10 cellular contexts compared by ENCODE assay signal in genomic region chr6:32945106-32945761, GRCh38. TPM values are rescaled to one million over a fixed set of nuclear protein-coding genes. Genes with fewer than 3 reads are reported as not detected.
DNase-seq lines count a peak whose midpoint lies in the region; ATAC-seq and TF ChIP-seq lines count a peak whose summit lies in the region.
"Had no signal": no experiment of that assay in that cellular context is flagged by ENCODE, and none has a peak within 500 bp of the region (broad histone marks: within the 10 kb centered on the region; RNA-seq: fewer than 3 reads in every experiment).

No MANE protein-coding gene starts in this region.

- peak; percentile 46 for DNase-seq in activated T-cell treated with anti-CD3 and anti-CD28 coated beads, Interleukin-2, amount 50 U/mL, for 4 hours
- no peak for DNase-seq in activated T-cell treated with anti-CD3 and anti-CD28 coated beads for 4 hours
- DNase-seq in T-helper 2 cell treated with Interferon-gamma antibody and Interleukin-4, amounts not matched to agents 5 μg/mL and 100 μg/mL, for 36 hours (ENCODE audit: low spot score): no peak
- DNase-seq in immature natural killer cell: peak; percentile 32 to 47 (median 38)
- DNase-seq in thoracic aorta (ENCODE audit: low spot score): no peak
- DNase-seq in HAP-1 (ENCODE audit: low spot score in 2 of 2): no peak
- no peak for DNase-seq in Ammon's horn (ENCODE audit: low spot score)
- no peak for DNase-seq in D341Med (ENCODE audit: low spot score)
- DNase-seq: NCI-H187 treated with DMSO at 0.1 percent for 48 hours had no signal

- H3K27me3 ChIP-seq in thoracic aorta (replicated peaks; ENCODE audit: insufficient read depth): no peaks in the 10 kb centered on the region
- H3K27me3 ChIP-seq in HAP-1 (ENCODE audit: low read depth): peaks cover 11% of the 10 kb centered on the region

- peaks cover 0 to 4% of the 10 kb centered on the region in 2 donors for H3K4me1 ChIP-seq in thoracic aorta (ENCODE audit: control insufficient read depth in 1 of 2, low read depth in 2 of 2)
- H3K4me1 ChIP-seq in HAP-1: no peaks in the 10 kb centered on the region

- no peak for ATAC-seq in activated T-cell treated with anti-CD3 and anti-CD28 coated beads, Interleukin-2, amount 50 U/mL, for 4 hours
- ATAC-seq in thoracic aorta (ENCODE audit: insufficient number of reproducible peaks, low FRiP score, low read depth): no peak

- no peak for TF ChIP-seq CTCF in thoracic aorta (IDR thresholded peaks at IDR 0.05)

- in situ Hi-C loops in HAP-1 (cut with MboI; ENCODE audit: low sequenced_read_pairs): no loop called here

- no peaks in the 10 kb centered on the region for H3K27me3 Mint-ChIP-seq in activated T-cell treated with anti-CD3 and anti-CD28 coated beads, Interleukin-2, amount 50 U/mL, for 4 hours (ENCODE audit: low read depth)
- no peaks in the 10 kb centered on the region for H3K27me3 Mint-ChIP-seq in T-helper 2 cell treated with Interferon-gamma antibody and Interleukin-4, amounts not matched to agents 5 μg/mL and 100 μg/mL, for 36 hours (ENCODE audit: low read depth)
- H3K27me3 Mint-ChIP-seq in immature natural killer cell (ENCODE audit: low read depth in 3 of 3): peaks cover 0 to 8% (median 2%) of the 10 kb centered on the region in 3 donors

- H3K27ac Mint-ChIP-seq in T-helper 2 cell treated with Interferon-gamma antibody and Interleukin-4, amounts not matched to agents 5 μg/mL and 100 μg/mL, for 36 hours: peak overlapping the region; percentile 97
- H3K27ac Mint-ChIP-seq in immature natural killer cell: peak overlapping the region; percentile 91 to 98 (median 96)

- H3K36me3 ChIP-seq in thoracic aorta (no peaks in the 10 kb centered on the region), HAP-1 (replicated peaks) (no peaks in the 10 kb centered on the region)

- no peaks in the 10 kb centered on the region for H3K36me3 Mint-ChIP-seq in activated T-cell treated with anti-CD3 and anti-CD28 coated beads, Interleukin-2, amount 50 U/mL, for 4 hours (ENCODE audit: insufficient read depth)
- H3K36me3 Mint-ChIP-seq in T-helper 2 cell treated with Interferon-gamma antibody and Interleukin-4, amounts not matched to agents 5 μg/mL and 100 μg/mL, for 36 hours (ENCODE audit: low read depth): peaks cover 14% of the 10 kb centered on the region
- H3K36me3 Mint-ChIP-seq in immature natural killer cell: no peaks in the 10 kb centered on the region

- H3K27ac ChIP-seq in thoracic aorta: peak overlapping the region; percentile 5 to 28

- H3K4me1 Mint-ChIP-seq in activated T-cell treated with anti-CD3 and anti-CD28 coated beads, Interleukin-2, amount 50 U/mL, for 4 hours (ENCODE audit: low read depth): peaks cover 79% of the 10 kb centered on the region
- peaks cover 59% of the 10 kb centered on the region for H3K4me1 Mint-ChIP-seq in T-helper 2 cell treated with Interferon-gamma antibody and Interleukin-4, amounts not matched to agents 5 μg/mL and 100 μg/mL, for 36 hours (ENCODE audit: low read depth)
- H3K4me1 Mint-ChIP-seq in immature natural killer cell: peaks cover 61% of the 10 kb centered on the region in 2 donors

- H3K4me3 ChIP-seq in thoracic aorta (no peak overlapping the region), HAP-1 (no peak overlapping the region)

- peak overlapping the region; percentile 5 for H3K4me3 Mint-ChIP-seq in activated T-cell treated with anti-CD3 and anti-CD28 coated beads, Interleukin-2, amount 50 U/mL, for 4 hours
- H3K4me3 Mint-ChIP-seq in T-helper 2 cell treated with Interferon-gamma antibody and Interleukin-4, amounts not matched to agents 5 μg/mL and 100 μg/mL, for 36 hours: no peak overlapping the region
- H3K4me3 Mint-ChIP-seq in immature natural killer cell: peak overlapping the region; percentile 19 to 85 (median 57)

- no peaks in the 10 kb centered on the region for H3K9me3 Mint-ChIP-seq in activated T-cell treated with anti-CD3 and anti-CD28 coated beads, Interleukin-2, amount 50 U/mL, for 4 hours
- peaks cover 5% of the 10 kb centered on the region for H3K9me3 Mint-ChIP-seq in T-helper 2 cell treated with Interferon-gamma antibody and Interleukin-4, amounts not matched to agents 5 μg/mL and 100 μg/mL, for 36 hours
- H3K9me3 Mint-ChIP-seq in immature natural killer cell: no peaks in the 10 kb centered on the region

- no peaks in the 10 kb centered on the region for H3K9me3 ChIP-seq in thoracic aorta
- H3K9me3 ChIP-seq in HAP-1: no peaks in the 10 kb centered on the region

RNA-seq across cellular contexts. Expression of gene HLA-DMB, which starts 4.4 kb away (rescaled TPM):
- 1 to 10 TPM in 2 of 3 donors, under 1 TPM in 1; 0.46 to 1.6 (median 1.4) TPM for total RNA-seq in activated T-cell treated with anti-CD3 and anti-CD28 coated beads, Interleukin-2, amount 50 U/mL, for 4 hours
- polyA plus RNA-seq in immature natural killer cell: 100 to 1,000 TPM in 1 of 3 donors, 10 to 100 TPM in 2; 38.3 to 104 (median 89.1) TPM
- total RNA-seq in thoracic aorta: 10 to 100 TPM; 13.5 to 34.4 TPM
- total RNA-seq: chondrocyte had no signal

RNA-seq across cellular contexts. Expression of gene HLA-DMA, which starts 7.7 kb away (rescaled TPM):
- total RNA-seq in activated T-cell treated with anti-CD3 and anti-CD28 coated beads, Interleukin-2, amount 50 U/mL, for 4 hours: 1 to 10 TPM; 4.3 to 6.4 (median 5.5) TPM
- 10 to 100 TPM; 39.2 to 78.7 (median 69.7) TPM for polyA plus RNA-seq in immature natural killer cell
- 10 to 100 TPM; 41.7 to 53.2 TPM for total RNA-seq in thoracic aorta

RNA-seq across cellular contexts. Expression of gene BRD2, which starts 23.2 kb away (rescaled TPM):
- total RNA-seq in activated T-cell treated with anti-CD3 and anti-CD28 coated beads, Interleukin-2, amount 50 U/mL, for 4 hours: 100 to 1,000 TPM; 338 to 358 (median 348) TPM
- 100 to 1,000 TPM in 1 of 3 donors, 10 to 100 TPM in 2; 29.8 to 119 (median 31.5) TPM for polyA plus RNA-seq in immature natural killer cell
- total RNA-seq in thoracic aorta: 100 to 1,000 TPM; 134 to 169 TPM

Comparison
In these comparisons a context has a peak if more than half of its experiments do, and no peak if none do; other contexts are left out.
1. DNase-seq: peak in activated T-cell treated with anti-CD3 and anti-CD28 coated beads, Interleukin-2, amount 50 U/mL, for 4 hours (single experiment) and immature natural killer cell (3 of 3); none in activated T-cell treated with anti-CD3 and anti-CD28 coated beads for 4 hours (single experiment), T-helper 2 cell treated with Interferon-gamma antibody and Interleukin-4, amounts not matched to agents 5 μg/mL and 100 μg/mL, for 36 hours (single experiment), thoracic aorta (single experiment), HAP-1 (0 of 2), Ammon's horn (single experiment) and D341Med (single experiment).
2. RNA of gene HLA-DMB, which starts 4.4 kb away (total RNA-seq): 13.5 to 34.4 TPM in thoracic aorta; 0.46 to 1.6 TPM in activated T-cell treated with anti-CD3 and anti-CD28 coated beads, Interleukin-2, amount 50 U/mL, for 4 hours; every median in the first group is over 4 times any median in the second.
3. RNA of gene HLA-DMA, which starts 7.7 kb away (total RNA-seq): 41.7 to 53.2 TPM in thoracic aorta; 4.3 to 6.4 TPM in activated T-cell treated with anti-CD3 and anti-CD28 coated beads, Interleukin-2, amount 50 U/mL, for 4 hours; every median in the first group is over 4 times any median in the second.